Comparison of ENCODE assay signal across 21 cellular contexts in genomic region chr16:11699234-11699894, GRCh38. TPM values are rescaled to one million over a fixed set of nuclear protein-coding genes. Genes with fewer than 3 reads are reported as not detected.
DNase-seq lines count a peak whose midpoint lies in the region; ATAC-seq and TF ChIP-seq lines count a peak whose summit lies in the region.
"Had no signal": no experiment of that assay in that cellular context is flagged by ENCODE, and none has a peak within 500 bp of the region (broad histone marks: within the 10 kb centered on the region; RNA-seq: fewer than 3 reads in every experiment).

No MANE protein-coding gene starts in this region.

- peak; percentile 43 for DNase-seq in activated CD8-positive, alpha-beta memory T cell treated with anti-CD3 and anti-CD28 coated beads for 24 hours
- DNase-seq in activated CD8-positive, alpha-beta memory T cell treated with anti-CD3 and anti-CD28 coated beads, Interleukin-2, amount 50 U/mL, for 48 hours: no peak
- DNase-seq in CD4-positive, alpha-beta T cell: no peak
- no peak for DNase-seq in central memory CD8-positive, alpha-beta T cell (ENCODE audit: low spot score in 2 of 2)
- DNase-seq in osteocyte (ENCODE audit: extremely low spot score, unreplicated experiment) (peak; percentile 57), glomerular visceral epithelial cell (ENCODE audit: extremely low spot score) (no peak), NCI-H82 (lab: John Stamatoyannopoulos, UW) (no peak)
- DNase-seq: ACHN; activated CD4-positive, alpha-beta T cell treated with anti-CD3 and anti-CD28 coated beads, Interleukin-2, amount 50 U/mL, for 4 hours; GDM1; hippocampal formation; lower lobe of right lung; NCI-H1436; NCI-H2171 treated with DMSO at 0.1 percent for 48 hours; NCI-H526; ovary; SW 1271; testis had no signal

- TF ChIP-seq CTCF in CD4-positive, alpha-beta T cell (IDR thresholded peaks at IDR 0.05): no peak
- no peak for TF ChIP-seq CTCF in osteocyte (IDR thresholded peaks at IDR 0.05)

- intact Hi-C loops in CD4-positive, alpha-beta T cell (cut with DNase I, micrococcal nuclease): no loop called here

- CTCF ChIA-PET in CD4-positive, alpha-beta T cell (lab: Charles Lee): no interaction called here

- peaks cover 63% of the 10 kb centered on the region for H3K4me1 Mint-ChIP-seq in CD4-positive, alpha-beta T cell (ENCODE audit: low read depth)
- peaks cover 53% of the 10 kb centered on the region for H3K4me1 Mint-ChIP-seq in central memory CD8-positive, alpha-beta T cell
- peaks cover 5% of the 10 kb centered on the region for H3K4me1 Mint-ChIP-seq in osteocyte (ENCODE audit: unreplicated experiment)

- peaks cover 93% of the 10 kb centered on the region for H3K36me3 Mint-ChIP-seq in CD4-positive, alpha-beta T cell (ENCODE audit: low read depth)
- H3K36me3 Mint-ChIP-seq in central memory CD8-positive, alpha-beta T cell (ENCODE audit: insufficient read depth): peaks cover 45% of the 10 kb centered on the region
- H3K36me3 Mint-ChIP-seq in osteocyte (ENCODE audit: unreplicated experiment): peaks cover 40% of the 10 kb centered on the region

- H3K4me3 Mint-ChIP-seq in CD4-positive, alpha-beta T cell: no peak overlapping the region
- no peak overlapping the region for H3K4me3 Mint-ChIP-seq in central memory CD8-positive, alpha-beta T cell
- no peak overlapping the region for H3K4me3 Mint-ChIP-seq in osteocyte (ENCODE audit: unreplicated experiment)

- H3K9me3 Mint-ChIP-seq in CD4-positive, alpha-beta T cell: no peaks in the 10 kb centered on the region
- no peaks in the 10 kb centered on the region for H3K9me3 Mint-ChIP-seq in central memory CD8-positive, alpha-beta T cell
- no peaks in the 10 kb centered on the region for H3K9me3 Mint-ChIP-seq in osteocyte (ENCODE audit: unreplicated experiment)
- H3K9me3 Mint-ChIP-seq: activated T-helper 2 cell treated with anti-CD3 and anti-CD28 coated beads, Interferon-gamma antibody, Interleukin-2, Interleukin-4, amounts not matched to agents 10 μg/mL and 5 μg/mL and 100 μg/mL, durations not matched to agents 14 hours and 24 hours and 36 hours had no signal

- H3K27ac ChIP-seq in CD4-positive, alpha-beta T cell (ENCODE audit: low read depth, low read length): no peak overlapping the region
- H3K27ac ChIP-seq: ovary, testis had no signal

- H3K27me3 ChIP-seq in CD4-positive, alpha-beta T cell (ENCODE audit: control insufficient read depth, insufficient read depth, low read length): no peaks in the 10 kb centered on the region
- H3K27me3 ChIP-seq: ovary, testis had no signal

- H3K27me3 Mint-ChIP-seq in CD4-positive, alpha-beta T cell: no peaks in the 10 kb centered on the region
- no peaks in the 10 kb centered on the region for H3K27me3 Mint-ChIP-seq in central memory CD8-positive, alpha-beta T cell
- no peaks in the 10 kb centered on the region for H3K27me3 Mint-ChIP-seq in osteocyte (ENCODE audit: unreplicated experiment)

- ATAC-seq in CD4-positive, alpha-beta T cell (ENCODE audit: poor library complexity): no peak
- no peak for ATAC-seq in central memory CD8-positive, alpha-beta T cell (replicated peaks; ENCODE audit: extremely low read depth, poor library complexity, severe bottlenecking)
- no peak for ATAC-seq in HG03139 (IDR thresholded peaks at IDR 0.05; ENCODE audit: unreplicated experiment)
- ATAC-seq: sciatic nerve had no signal

- peak overlapping the region; percentile 32 for H3K27ac Mint-ChIP-seq in CD4-positive, alpha-beta T cell
- H3K27ac Mint-ChIP-seq in central memory CD8-positive, alpha-beta T cell (ENCODE audit: low read depth): peak overlapping the region; percentile 71
- no peak overlapping the region for H3K27ac Mint-ChIP-seq in osteocyte (ENCODE audit: unreplicated experiment)

- no peaks in the 10 kb centered on the region for H3K9me3 ChIP-seq in CD4-positive, alpha-beta T cell (ENCODE audit: control insufficient read depth, low read length)
- H3K9me3 ChIP-seq: lower lobe of right lung, ovary, testis had no signal

- POLR2A ChIA-PET in CD4-positive, alpha-beta T cell (lab: Charles Lee): interaction anchor here (1.1 kb wide), 1 partner anchor 11 kb away, joined by 3 read pairs; no protein-coding TSS in a partner anchor

RNA-seq across cellular contexts. Expression of gene SNN, which starts 31.1 kb away (rescaled TPM):
- 10 to 100 TPM; 76.3 to 79.7 TPM for total RNA-seq in CD4-positive, alpha-beta T cell
- total RNA-seq in osteocyte: 23.4 and 24.0 TPM in 2 replicates

RNA-seq across cellular contexts. Expression of gene TXNDC11, which starts 43.3 kb away (rescaled TPM):
- total RNA-seq in CD4-positive, alpha-beta T cell: 100 to 1,000 TPM; 111 to 112 TPM
- 31.9 and 32.3 TPM in 2 replicates for total RNA-seq in osteocyte

Comparison
In these comparisons a context has a peak if more than half of its experiments do, and no peak if none do; other contexts are left out.
1. DNase-seq: peak in activated CD8-positive, alpha-beta memory T cell treated with anti-CD3 and anti-CD28 coated beads for 24 hours (single experiment) and osteocyte (single experiment); none in activated CD8-positive, alpha-beta memory T cell treated with anti-CD3 and anti-CD28 coated beads, Interleukin-2, amount 50 U/mL, for 48 hours (single experiment), CD4-positive, alpha-beta T cell (0 of 10), central memory CD8-positive, alpha-beta T cell (0 of 2), glomerular visceral epithelial cell (single experiment) and NCI-H82 (single experiment).